In the genomic region with DNA sequence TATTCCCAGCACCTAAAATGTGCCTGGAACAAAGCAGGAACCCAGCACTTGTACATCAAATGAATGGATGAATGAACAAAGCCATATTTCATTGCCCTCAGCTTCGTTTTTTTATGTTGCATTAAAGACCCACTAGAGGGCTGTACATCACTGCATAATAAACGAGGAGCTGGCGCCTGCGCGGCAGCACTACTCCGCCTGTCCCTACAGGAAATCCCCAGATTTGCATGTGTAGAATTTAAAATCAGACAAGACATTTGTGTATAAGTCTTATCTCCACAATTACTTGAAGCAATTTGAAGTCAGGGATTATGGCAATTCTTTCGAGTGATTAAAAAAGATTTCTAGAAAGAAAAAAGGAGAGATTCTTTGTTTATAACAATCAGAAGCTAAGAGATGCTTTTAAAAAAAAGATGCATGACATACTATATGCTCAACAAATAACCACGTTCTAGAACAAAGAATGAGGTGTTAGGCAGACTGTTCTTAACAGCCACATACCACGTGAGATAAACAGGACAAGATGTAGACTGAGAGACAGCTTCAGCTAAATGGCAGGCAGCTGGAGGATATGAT, we compare ENCODE assay signal across 8 cellular contexts. TPM values are rescaled to one million over a fixed set of nuclear protein-coding genes. Genes with fewer than 3 reads are reported as not detected.
DNase-seq lines count a peak whose midpoint lies in the region; ATAC-seq and TF ChIP-seq lines count a peak whose summit lies in the region.

No MANE protein-coding gene starts in this region.

- ATAC-seq in DND-41 (ENCODE audit: insufficient read depth, low read depth) (peak; percentile 91), GM21737 (IDR thresholded peaks at IDR 0.05; ENCODE audit: unreplicated experiment) (peak; percentile 75), natural killer cell (peak; percentile 91 to 96 (median 93))
- peak; percentile 86 to 87 for ATAC-seq in stimulated activated naive B cell treated with anti-CD40 and anti-IgM and Interleukin-4, amounts not matched to agents 10 μg/mL and 1 μg/mL and 100 μg/mL, for 72 hours (replicated peaks)

- no peaks in the 10 kb centered on the region for H3K27me3 Mint-ChIP-seq in natural killer cell (ENCODE audit: low read depth in 2 of 2)
- H3K27me3 Mint-ChIP-seq in stimulated activated naive B cell treated with anti-CD40 and anti-IgM and Interleukin-4, amounts not matched to agents 10 μg/mL and 1 μg/mL and 100 μg/mL, for 72 hours: no peaks in the 10 kb centered on the region

- H3K9me2 ChIP-seq in OCI-LY7 (ENCODE audit: insufficient read depth, low read length): no peaks in the 10 kb centered on the region

- H3K4me1 ChIP-seq in DND-41 (ENCODE audit: insufficient read depth, low read length) (peaks cover 13% of the 10 kb centered on the region), OCI-LY7 (ENCODE audit: insufficient read depth, low read length, poor library complexity, severe bottlenecking) (peaks cover 56% of the 10 kb centered on the region)

- no peaks in the 10 kb centered on the region for H3K36me3 ChIP-seq in DND-41 (ENCODE audit: insufficient read depth, low read length)
- H3K36me3 ChIP-seq in OCI-LY7 (ENCODE audit: insufficient read depth, low read length): no peaks in the 10 kb centered on the region

- no peaks in the 10 kb centered on the region for H3K79me2 ChIP-seq in DND-41 (ENCODE audit: insufficient read depth, low read length)
- H3K79me2 ChIP-seq in OCI-LY7 (ENCODE audit: insufficient read depth, low read depth, low read length): no peaks in the 10 kb centered on the region

- DNase-seq in DND-41: peak; percentile 76
- peak; percentile 80 for DNase-seq in KBM-7
- peak; percentile 94 for DNase-seq in OCI-LY7 (ENCODE audit: low spot score)
- DNase-seq in activated CD8-positive, alpha-beta memory T cell treated with anti-CD3 and anti-CD28 coated beads, Interleukin-2, amount 50 U/mL, for 4 hours: peak; percentile 67
- DNase-seq in epithelial cell of esophagus (ENCODE audit: low read depth): peak; percentile 87
- peak; percentile 58 for DNase-seq in natural killer cell
- peak; percentile 53 for DNase-seq in stimulated activated naive B cell treated with anti-CD40 and anti-IgM and Interleukin-4, amounts not matched to agents 10 μg/mL and 1 μg/mL and 100 μg/mL, for 72 hours

- no peaks in the 10 kb centered on the region for H3K36me3 Mint-ChIP-seq in natural killer cell
- H3K36me3 Mint-ChIP-seq in stimulated activated naive B cell treated with anti-CD40 and anti-IgM and Interleukin-4, amounts not matched to agents 10 μg/mL and 1 μg/mL and 100 μg/mL, for 72 hours: no peaks in the 10 kb centered on the region

- H3K9me3 Mint-ChIP-seq in natural killer cell: no peaks in the 10 kb centered on the region
- no peaks in the 10 kb centered on the region for H3K9me3 Mint-ChIP-seq in stimulated activated naive B cell treated with anti-CD40 and anti-IgM and Interleukin-4, amounts not matched to agents 10 μg/mL and 1 μg/mL and 100 μg/mL, for 72 hours

- H3K9me3 ChIP-seq in DND-41 (ENCODE audit: insufficient read depth, low read length, severe bottlenecking) (no peaks in the 10 kb centered on the region), OCI-LY7 (ENCODE audit: low read length) (no peaks in the 10 kb centered on the region)

- no TSS peak for BruUV-seq in OCI-LY7 (replicated peaks; lab: Mats Ljungman, UMichigan)

- peaks cover 30 to 32% of the 10 kb centered on the region in 2 donors for H3K4me1 Mint-ChIP-seq in natural killer cell
- H3K4me1 Mint-ChIP-seq in stimulated activated naive B cell treated with anti-CD40 and anti-IgM and Interleukin-4, amounts not matched to agents 10 μg/mL and 1 μg/mL and 100 μg/mL, for 72 hours: peaks cover 13 to 31% of the 10 kb centered on the region in 2 donors

- no peak overlapping the region for H3K9ac ChIP-seq in DND-41 (ENCODE audit: low read depth, low read length)

- peak overlapping the region; percentile 15; the same call in 1 of the 2 replicates for H2AFZ ChIP-seq in DND-41 (ENCODE audit: low read depth, low read length)
- peak overlapping the region; percentile 84 for H2AFZ ChIP-seq in OCI-LY7 (ENCODE audit: low read length)

- no peaks in the 10 kb centered on the region for H3K27me3 ChIP-seq in DND-41 (ENCODE audit: insufficient read depth, low read length, poor library complexity)

- H4K20me1 ChIP-seq in DND-41 (ENCODE audit: insufficient read depth, low read length) (no peaks in the 10 kb centered on the region), OCI-LY7 (ENCODE audit: insufficient read depth, low read length) (no peaks in the 10 kb centered on the region)

- H3K4me2 ChIP-seq in DND-41 (ENCODE audit: insufficient read depth, low read length) (peak overlapping the region; percentile 20; the same call in 1 of the 2 replicates), OCI-LY7 (ENCODE audit: low read length) (peak overlapping the region; percentile 46)

- peak overlapping the region; percentile 91 to 98 for H3K27ac Mint-ChIP-seq in natural killer cell
- H3K27ac Mint-ChIP-seq in stimulated activated naive B cell treated with anti-CD40 and anti-IgM and Interleukin-4, amounts not matched to agents 10 μg/mL and 1 μg/mL and 100 μg/mL, for 72 hours: peak overlapping the region; percentile 15

- TF ChIP-seq CTCF in DND-41 (IDR thresholded peaks at IDR 0.05; ENCODE audit: borderline replicate concordance, extremely low read depth, low read length, poor library complexity, severe bottlenecking) (peak; percentile 81), OCI-LY7 (conservative IDR thresholded peaks at IDR 0.05; ENCODE audit: low read length) (peak; percentile 89), epithelial cell of esophagus (IDR thresholded peaks at IDR 0.05; ENCODE audit: insufficient read depth, low read depth, low read length, missing control alignments) (peak; percentile 77), natural killer cell (IDR thresholded peaks at IDR 0.05) (peak; percentile 72)

- H3K4me3 ChIP-seq in DND-41 (ENCODE audit: low read depth in 1 of 2, low read length in 2 of 2) (no peak overlapping the region), OCI-LY7 (ENCODE audit: low read depth, low read length, poor library complexity, severe bottlenecking) (no peak overlapping the region), epithelial cell of esophagus (ENCODE audit: low read length) (no peak overlapping the region)

- peak overlapping the region; percentile 74 for H3K4me3 Mint-ChIP-seq in natural killer cell
- no peak overlapping the region for H3K4me3 Mint-ChIP-seq in stimulated activated naive B cell treated with anti-CD40 and anti-IgM and Interleukin-4, amounts not matched to agents 10 μg/mL and 1 μg/mL and 100 μg/mL, for 72 hours

- intact Hi-C loops in OCI-LY7 (cut with micrococcal nuclease; ENCODE audit: unreplicated experiment): loop anchor here (1.0 to 2.0 kb wide), 6 partner anchors 16 to 776 kb away; partner anchors contain the start of genes DTL, INTS7 and LPGAT1
- intact Hi-C loops in natural killer cell (cut with micrococcal nuclease): loop anchor here (1.0 to 5.0 kb wide), 7 partner anchors 14 to 776 kb away; partner anchors contain the start of genes DTL, INTS7, LPGAT1 and PPP2R5A

- CTCF ChIA-PET in OCI-LY7 (lab: Charles Lee; ENCODE audit: unreplicated experiment): interaction anchor here (0.5 to 2.3 kb wide), 11 partner anchors 15 to 775 kb away, joined by 3 to 11 read pairs (median 3); partner anchors contain the start of genes DTL and INTS7

- in situ Hi-C loops in KBM-7 (cut with MboI; ENCODE audit: low pct_unique_long_range_greater_than_20kb, low sequenced_read_pairs): loop anchor here (25.0 kb wide), 2 partner anchors 356 to 681 kb away; partner anchors contain the start of genes DTL and INTS7

- no peak overlapping the region for H3K27ac ChIP-seq in DND-41 (ENCODE audit: low read length)
- peak overlapping the region; percentile 56 for H3K27ac ChIP-seq in OCI-LY7 (ENCODE audit: low read depth, low read length, poor library complexity, severe bottlenecking)

- POLR2A ChIA-PET in OCI-LY7 (lab: Charles Lee): interaction anchor here (0.6 to 5.3 kb wide), 18 partner anchors 10 to 775 kb away, joined by 3 to 30 read pairs (median 4); partner anchors contain the start of genes DTL and INTS7

RNA-seq across cellular contexts. Expression of gene NEK2, which starts 5.4 kb away (rescaled TPM):
- total RNA-seq in OCI-LY7 (2014; rRNA removed; shearing (Covaris generic)): 55.9 and 72.4 TPM in 2 replicates
- total RNA-seq in OCI-LY7 (2022) (69.0 and 74.6 TPM in 2 replicates), natural killer cell (1 to 10 TPM in 1 of 3 donors, under 1 TPM in 2; 0.78 to 1.0 (median 0.99) TPM)

Comparison
In these comparisons a context has a peak if more than half of its experiments do, and no peak if none do; other contexts are left out.
1. RNA of gene NEK2, which starts 5.4 kb away (total RNA-seq): 55.9 to 74.6 TPM in OCI-LY7; 0.78 to 1.0 TPM in natural killer cell; every median in the first group is over 10 times any median in the second.
2. Peak in every context shown above with its lines, with median percentiles within 50 percentile points of each other: ATAC-seq, DNase-seq and CTCF ChIP-seq.